ENCODE assay signal across 22 cellular contexts in the genomic region with DNA sequence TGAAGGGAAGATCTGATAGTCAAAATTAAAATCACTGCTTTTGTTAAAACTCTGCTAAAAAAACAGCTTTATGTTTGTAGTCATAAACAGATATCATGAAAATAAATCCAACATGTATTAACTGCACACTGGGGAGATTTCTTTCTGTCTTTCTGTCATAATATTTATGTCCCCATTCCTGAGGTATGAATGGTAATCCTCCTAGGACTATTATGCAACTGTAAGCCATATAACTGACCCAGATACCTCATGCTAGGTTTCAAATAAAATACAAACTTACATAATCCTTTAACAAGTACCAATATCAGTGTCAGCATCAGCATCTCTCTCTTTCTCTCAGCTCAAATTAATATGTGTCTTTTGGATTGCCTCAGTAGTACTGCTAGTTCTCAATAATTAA. TPM values are rescaled to one million over a fixed set of nuclear protein-coding genes. Genes with fewer than 3 reads are reported as not detected.
"Had no signal": no experiment of that assay in that cellular context is flagged by ENCODE, and none has a peak within 500 bp of the region (broad histone marks: within the 10 kb centered on the region; RNA-seq: fewer than 3 reads in every experiment).

No MANE protein-coding gene starts in this region.

- H3K4me1 ChIP-seq: left ventricle myocardium inferior, pancreas, right atrium auricular region, testis had no signal

- H3K79me2 ChIP-seq: hepatocyte had no signal

- ATAC-seq: activated CD4-positive, alpha-beta T cell treated with anti-CD3 and anti-CD28 coated beads for 36 hours; activated T-helper 17 cell treated with anti-CD3 and anti-CD28 coated beads, Interleukin-2, amount 50 U/mL, for 72 hours; psoas muscle; WTC11 had no signal

- H3K4me3 ChIP-seq: hepatocyte, left ventricle myocardium inferior, pancreas, psoas muscle, right atrium auricular region, skin epidermis, testis had no signal

- H2AFZ ChIP-seq: hepatocyte had no signal

- H3K27ac ChIP-seq: hepatocyte, left ventricle myocardium inferior, neutrophil, pancreas, psoas muscle, right atrium auricular region, skin epidermis, testis had no signal

- H3K9me3 ChIP-seq: left ventricle myocardium inferior, neutrophil, pancreas, psoas muscle, right atrium auricular region, testis had no signal

- DNase-seq: activated CD4-positive, alpha-beta T cell treated with anti-CD3 and anti-CD28 coated beads for 36 hours; activated CD4-positive, alpha-beta T cell treated with anti-CD3 and anti-CD28 coated beads, Interleukin-2, amount 50 U/mL, for 4 hours; activated CD8-positive, alpha-beta memory T cell treated with anti-CD3 and anti-CD28 coated beads for 24 hours; activated CD8-positive, alpha-beta memory T cell treated with anti-CD3 and anti-CD28 coated beads, Interleukin-2, amount 50 U/mL, for 4 hours; activated T-cell treated with anti-CD3 and anti-CD28 coated beads, Interleukin-2, amount 50 U/mL, for 24 hours; amniotic stem cell; cerebellar nuclear complex; cortex of kidney; erythroblast; glutamatergic neuron; left ventricle myocardium inferior; pancreas; psoas muscle; stimulated activated CD4-positive, alpha-beta T cell treated with anti-CD3 and anti-CD28 coated beads, Interleukin-1b, Interleukin-23, amount 100 ng/mL, for 48 hours; T1000; testis had no signal

- H3K36me3 ChIP-seq: neutrophil, pancreas, right atrium auricular region had no signal

- H3K27me3 ChIP-seq: hepatocyte, neutrophil, pancreas, right atrium auricular region, testis had no signal

RNA-seq across cellular contexts. Expression of gene FAP, which starts 57.0 kb away (rescaled TPM):
- total RNA-seq: activated CD4-positive, alpha-beta T cell treated with anti-CD3 and anti-CD28 coated beads for 36 hours; activated T-helper 17 cell treated with anti-CD3 and anti-CD28 coated beads, Interleukin-2, amount 50 U/mL, for 72 hours; WTC11 had no signal
